In genomic region chr10:5447071-5447470, GRCh38 we compare ENCODE assay signal across 10 cellular contexts. TPM values are rescaled to one million over a fixed set of nuclear protein-coding genes. Genes with fewer than 3 reads are reported as not detected.
A peak's percentile ranks its signal among the peaks of the same experiment; 100 is the strongest.
DNase-seq lines count a peak whose midpoint lies in the region; FAIRE-seq and TF ChIP-seq lines count a peak whose summit lies in the region.
"Had no signal": no experiment of that assay in that cellular context is flagged by ENCODE, and none has a peak within 500 bp of the region (broad histone marks: within the 10 kb centered on the region; RNA-seq: fewer than 3 reads in every experiment).

No MANE protein-coding gene starts in this region.

- H3K27me3 ChIP-seq in astrocyte (ENCODE audit: insufficient read depth, low read length) (no peaks in the 10 kb centered on the region), liver (ENCODE audit: control insufficient read depth in 4 of 4, insufficient read depth in 4 of 4, low read length in 3 of 4) (no peaks in the 10 kb centered on the region)

- 11% methylated on average over 3 of the region's 3 CpGs for WGBS in liver

- H3K4me1 ChIP-seq in astrocyte (ENCODE audit: insufficient read depth, low read length) (peaks cover 11% of the 10 kb centered on the region), liver (ENCODE audit: control insufficient read depth in 4 of 4, insufficient read depth in 4 of 4, low read length in 3 of 4) (peaks cover 0 to 22% (median 9%) of the 10 kb centered on the region in 4 donors)

- peaks cover 12% of the 10 kb centered on the region for H3K36me3 Mint-ChIP-seq in activated naive CD4-positive, alpha-beta T cell treated with anti-CD3 and anti-CD28 coated beads, Interleukin-2, amount 10 ng/mL, durations not matched to agents 7 days and 5 days
- H3K36me3 Mint-ChIP-seq in astrocyte (ENCODE audit: low read depth, unreplicated experiment), result no peaks in the 10 kb centered on the region
- H3K36me3 Mint-ChIP-seq in type B pancreatic cell, result peaks cover 8% of the 10 kb centered on the region

- CTCF ChIA-PET in activated naive CD4-positive, alpha-beta T cell treated with anti-CD3 and anti-CD28 coated beads, Interleukin-2, amount 10 ng/mL, durations not matched to agents 7 days and 5 days (lab: Charles Lee), result interaction anchor here (1.2 to 10.7 kb wide), 5 partner anchors 13 to 632 kb away, joined by 3 to 221 read pairs (median 4); no protein-coding TSS in a partner anchor

- no peaks in the 10 kb centered on the region for H3K27me3 Mint-ChIP-seq in activated naive CD4-positive, alpha-beta T cell treated with anti-CD3 and anti-CD28 coated beads, Interleukin-2, amount 10 ng/mL, durations not matched to agents 7 days and 5 days
- no peaks in the 10 kb centered on the region for H3K27me3 Mint-ChIP-seq in astrocyte (ENCODE audit: low read depth, unreplicated experiment)
- no peaks in the 10 kb centered on the region for H3K27me3 Mint-ChIP-seq in type B pancreatic cell

- peak overlapping the region; percentile 82 for H3K4me3 Mint-ChIP-seq in activated naive CD4-positive, alpha-beta T cell treated with anti-CD3 and anti-CD28 coated beads, Interleukin-2, amount 10 ng/mL, durations not matched to agents 7 days and 5 days
- H3K4me3 Mint-ChIP-seq in astrocyte (ENCODE audit: unreplicated experiment), result peak overlapping the region; percentile 91
- peak overlapping the region; percentile 97 for H3K4me3 Mint-ChIP-seq in type B pancreatic cell

- peak overlapping the region; percentile 80 for H3K27ac ChIP-seq in astrocyte (ENCODE audit: low read depth, low read length)
- peak overlapping the region; percentile 80 for H3K27ac ChIP-seq in liver (ENCODE audit: low read depth in 1 of 2, low read length in 2 of 2)

- peaks cover 72% of the 10 kb centered on the region for H3K4me1 Mint-ChIP-seq in activated naive CD4-positive, alpha-beta T cell treated with anti-CD3 and anti-CD28 coated beads, Interleukin-2, amount 10 ng/mL, durations not matched to agents 7 days and 5 days
- H3K4me1 Mint-ChIP-seq in astrocyte (ENCODE audit: low read depth, unreplicated experiment), result peaks cover 8% of the 10 kb centered on the region
- peaks cover 46% of the 10 kb centered on the region for H3K4me1 Mint-ChIP-seq in type B pancreatic cell (ENCODE audit: unreplicated experiment)

- H3K36me3 ChIP-seq in astrocyte (ENCODE audit: insufficient read depth, low read length) (no peaks in the 10 kb centered on the region), liver (ENCODE audit: control insufficient read depth in 4 of 4, insufficient read depth in 3 of 4, low read depth in 1 of 4, low read length in 3 of 4) (peaks cover 0 to under 1% (median 0%) of the 10 kb centered on the region in 4 donors)

- no peak for DNase-seq in activated naive CD4-positive, alpha-beta T cell treated with anti-CD3 and anti-CD28 coated beads, Interleukin-2, amount 10 ng/mL, durations not matched to agents 7 days and 5 days
- no peak for DNase-seq in activated naive CD4-positive, alpha-beta T cell (lab: John Stamatoyannopoulos, UW)
- DNase-seq in astrocyte (ENCODE audit: low read depth) (peak; percentile 47), type B pancreatic cell (ENCODE audit: extremely low spot score, unreplicated experiment) (no peak), HuH-7 (ENCODE audit: low spot score) (no peak), UCSD-AML1 (lab: John Stamatoyannopoulos, UW; ENCODE audit: unreplicated experiment) (no peak), AML-193 (lab: John Stamatoyannopoulos, UW) (no peak)

- H3K4me3 ChIP-seq in astrocyte (ENCODE audit: insufficient read depth, low read depth, low read length) (peak overlapping the region; percentile 87), liver (ENCODE audit: low read depth in 1 of 3, low read length in 3 of 3) (peak overlapping the region; percentile 62 to 83 (median 77))

- TF ChIP-seq RAD21 in liver (IDR thresholded peaks at IDR 0.05), result no peak

- peak overlapping the region; percentile 87 for H3K9ac ChIP-seq in astrocyte (ENCODE audit: low read length)
- peak overlapping the region; percentile 92 to 100 for H3K9ac ChIP-seq in liver (ENCODE audit: low read depth in 1 of 2, low read length in 2 of 2)

- H3K79me2 ChIP-seq in astrocyte (ENCODE audit: insufficient read depth, low read length), result peaks cover 59% of the 10 kb centered on the region

- peak overlapping the region; percentile 88 for H3K4me2 ChIP-seq in astrocyte (ENCODE audit: low read length)

- H2AFZ ChIP-seq in astrocyte (ENCODE audit: low read depth, low read length), result no peak overlapping the region

- peak; percentile 54 for FAIRE-seq in astrocyte (lab: Jason Lieb, UNC)

- peaks cover 3% of the 10 kb centered on the region for H4K20me1 ChIP-seq in astrocyte (ENCODE audit: insufficient read depth, low read length)

- no peaks in the 10 kb centered on the region for H3K9me3 Mint-ChIP-seq in activated naive CD4-positive, alpha-beta T cell treated with anti-CD3 and anti-CD28 coated beads, Interleukin-2, amount 10 ng/mL, durations not matched to agents 7 days and 5 days
- no peaks in the 10 kb centered on the region for H3K9me3 Mint-ChIP-seq in astrocyte (ENCODE audit: unreplicated experiment)
- H3K9me3 Mint-ChIP-seq in type B pancreatic cell, result no peaks in the 10 kb centered on the region

- peak overlapping the region; percentile 91 for H3K27ac Mint-ChIP-seq in activated naive CD4-positive, alpha-beta T cell treated with anti-CD3 and anti-CD28 coated beads, Interleukin-2, amount 10 ng/mL, durations not matched to agents 7 days and 5 days
- peak overlapping the region; percentile 78 for H3K27ac Mint-ChIP-seq in astrocyte (ENCODE audit: unreplicated experiment)
- H3K27ac Mint-ChIP-seq in type B pancreatic cell, result peak overlapping the region; percentile 88

- H3K9me3 ChIP-seq in astrocyte (ENCODE audit: insufficient read depth, low read depth, low read length) (no peaks in the 10 kb centered on the region), liver (ENCODE audit: control insufficient read depth in 4 of 4, low read length in 3 of 4) (no peaks in the 10 kb centered on the region)

- TF ChIP-seq CTCF in astrocyte (IDR thresholded peaks at IDR 0.05; ENCODE audit: insufficient read depth, low read depth, low read length), result no peak
- TF ChIP-seq CTCF in liver (IDR thresholded peaks at IDR 0.05; ENCODE audit: low read depth, low read length, missing input control), result no peak
- TF ChIP-seq CTCF in type B pancreatic cell (conservative IDR thresholded peaks at IDR 0.05), result no peak

TF ChIP-seq in liver, 16 proteins besides CTCF, POLR2A, EP300 and RAD21:
- no peak for TF ChIP-seq TAF1 (conservative IDR thresholded peaks at IDR 0.05)
- no peak for TF ChIP-seq NR2F2 (IDR thresholded peaks at IDR 0.05)

RNA-seq across cellular contexts. Expression of gene NET1, which starts 34.7 kb away (rescaled TPM):
- total RNA-seq in astrocyte, result 31.5 and 43.5 TPM in 2 replicates
- total RNA-seq in liver, result 10 to 100 TPM; 34.9 to 38.6 TPM
- 10 to 100 TPM; 16.2 TPM for polyA plus RNA-seq in liver
- 88.9 and 105 TPM in 2 replicates for total RNA-seq in type B pancreatic cell (ENCODE audit: low replicate concordance)

RNA-seq across cellular contexts. Expression of gene TUBAL3, which starts 42.4 kb away (rescaled TPM):
- total RNA-seq in astrocyte (not detected in 2 replicates), liver (under 1 TPM in 1 of 2 donors, not detected in 1; 0.75 TPM), type B pancreatic cell (ENCODE audit: low replicate concordance) (0.19 and 0.40 TPM in 2 replicates)
- not detected for polyA plus RNA-seq in liver

RNA-seq across cellular contexts. Expression of gene CALML5, which starts 52.3 kb away (rescaled TPM):
- total RNA-seq in astrocyte (not detected in 2 replicates), liver (not detected), type B pancreatic cell (ENCODE audit: low replicate concordance) (not detected in 2 replicates)
- polyA plus RNA-seq in liver, result not detected
- total RNA-seq: left colon, NCI-H460 had no signal
